ENCODE assay signal across 25 cellular contexts in the genomic region with DNA sequence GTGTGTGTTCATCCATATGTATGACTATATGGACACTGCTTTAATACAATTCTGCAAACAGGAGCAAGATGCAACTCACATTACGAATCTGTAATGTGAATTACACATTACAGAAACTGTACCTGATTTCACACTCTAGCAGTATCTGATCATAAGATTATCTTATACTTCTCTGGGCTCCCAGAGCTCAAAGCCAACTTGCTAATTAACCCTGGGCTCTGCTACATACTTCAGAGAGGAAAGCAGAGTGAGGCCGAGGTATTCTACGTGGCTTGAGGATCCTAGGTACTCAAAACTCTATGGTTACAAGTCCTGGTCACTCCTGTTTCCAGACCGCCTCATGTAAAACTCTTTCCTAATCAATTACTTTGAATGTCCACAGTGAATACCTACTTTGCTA.
DNase-seq lines count a peak whose midpoint lies in the region; ATAC-seq and TF ChIP-seq lines count a peak whose summit lies in the region.
"Had no signal": no experiment of that assay in that cellular context is flagged by ENCODE, and none has a peak within 500 bp of the region (broad histone marks: within the 10 kb centered on the region; RNA-seq: fewer than 3 reads in every experiment).

No MANE protein-coding gene starts in this region.

- H2AK5ac ChIP-seq in mesendoderm (ENCODE audit: low read length): no peak overlapping the region

- H3K27me3 ChIP-seq in CD8-positive, alpha-beta T cell (ENCODE audit: insufficient read depth, low read length): no peaks in the 10 kb centered on the region
- H3K27me3 ChIP-seq in mesendoderm (ENCODE audit: insufficient read depth, low read length, poor library complexity): no peaks in the 10 kb centered on the region
- H3K27me3 ChIP-seq: right lobe of liver, uterus had no signal

- no peaks in the 10 kb centered on the region for H3K9me3 ChIP-seq in CD8-positive, alpha-beta T cell (ENCODE audit: low read length)
- H3K9me3 ChIP-seq: right lobe of liver, uterus had no signal

- POLR2A ChIA-PET in activated CD4-positive, alpha-beta T cell treated with anti-CD3 and anti-CD28 coated beads, Interleukin-2, amount 10 ng/mL, durations not matched to agents 7 days and 5 days (lab: Charles Lee): no interaction called here
- POLR2A ChIA-PET in CD8-positive, alpha-beta T cell (lab: Charles Lee): interaction anchor here (1.0 to 1.9 kb wide), 2 partner anchors 54 to 393 kb away, joined by 4 to 5 read pairs; no protein-coding TSS in a partner anchor
- POLR2A ChIA-PET in activated CD8-positive, alpha-beta T cell treated with anti-CD3 and anti-CD28 coated beads, Interleukin-2, amount 10 ng/mL, durations not matched to agents 7 days and 5 days (lab: Charles Lee): no interaction called here

- H3K79me2 ChIP-seq in mesendoderm (ENCODE audit: control insufficient read depth, insufficient read depth, low read length): no peaks in the 10 kb centered on the region

- no peak for DNase-seq in activated CD4-positive, alpha-beta T cell treated with anti-CD3 and anti-CD28 coated beads, Interleukin-2, amount 10 ng/mL, durations not matched to agents 7 days and 5 days
- DNase-seq in activated CD4-positive, alpha-beta T cell treated with anti-CD3 and anti-CD28 coated beads for 4 hours: no peak
- DNase-seq in CD8-positive, alpha-beta T cell: no peak
- no peak for DNase-seq in activated CD8-positive, alpha-beta T cell treated with anti-CD3 and anti-CD28 coated beads, Interleukin-2, amount 10 ng/mL, durations not matched to agents 7 days and 5 days
- DNase-seq in mesendoderm: peak; percentile 65
- DNase-seq: activated CD8-positive, alpha-beta memory T cell treated with anti-CD3 and anti-CD28 coated beads for 24 hours; amygdala; H7; mesenchymal stem cell; NCI-H1092 treated with DMSO at 0.1 percent for 48 hours; NCI-H1930; NCI-H524 treated with DMSO at 0.1 percent for 48 hours; NK-92 treated with Interleukin-12 subunit alpha and Interleukin-12 subunit beta, amount 100 ng/mL, for 24 hours; PC-3; right lobe of liver; SHP77; stimulated activated CD4-positive, alpha-beta T cell treated with anti-CD3 and anti-CD28 coated beads, Interleukin-4, amount 100 ng/mL, for 4 hours; uterus had no signal

- H3K9me3 Mint-ChIP-seq in activated CD4-positive, alpha-beta T cell treated with anti-CD3 and anti-CD28 coated beads, Interleukin-2, amount 10 ng/mL, durations not matched to agents 7 days and 5 days: no peaks in the 10 kb centered on the region
- H3K9me3 Mint-ChIP-seq in CD8-positive, alpha-beta T cell: no peaks in the 10 kb centered on the region
- H3K9me3 Mint-ChIP-seq in activated CD8-positive, alpha-beta T cell treated with anti-CD3 and anti-CD28 coated beads, Interleukin-2, amount 10 ng/mL, durations not matched to agents 7 days and 5 days (ENCODE audit: insufficient read depth): no peaks in the 10 kb centered on the region
- H3K9me3 Mint-ChIP-seq: stimulated activated memory B cell treated with anti-CD40 and anti-IgM and Interleukin-4, amounts not matched to agents 10 μg/mL and 1 μg/mL and 100 μg/mL, for 72 hours had no signal

- no peak overlapping the region for H4K8ac ChIP-seq in mesendoderm (ENCODE audit: low read depth, low read length)

- no peak overlapping the region for H4K5ac ChIP-seq in mesendoderm (ENCODE audit: low read length)

- H3K4me2 ChIP-seq in mesendoderm (ENCODE audit: low read length): no peak overlapping the region

- WGBS in mesendoderm (ENCODE audit: extremely low coverage, insufficient coverage, low lambda C conversion rate): no CpG with 5 or more reads among the region's 4 CpGs

- ATAC-seq in CD8-positive, alpha-beta T cell: no peak
- no peak for ATAC-seq in activated CD8-positive, alpha-beta T cell treated with anti-CD3 and anti-CD28 coated beads, Interleukin-2, amount 10 ng/mL, durations not matched to agents 7 days and 5 days
- no peak for ATAC-seq in HG02678 (IDR thresholded peaks at IDR 0.05; ENCODE audit: unreplicated experiment)
- ATAC-seq in HG03095 (IDR thresholded peaks at IDR 0.05; ENCODE audit: unreplicated experiment): no peak
- no peak for ATAC-seq in GM18520 (IDR thresholded peaks at IDR 0.05; ENCODE audit: unreplicated experiment)
- ATAC-seq: K562; left lobe of liver; PC-3; right lobe of liver; stimulated activated memory B cell treated with anti-CD40 and anti-IgM and Interleukin-4, amounts not matched to agents 10 μg/mL and 1 μg/mL and 100 μg/mL, for 72 hours had no signal

- no peak overlapping the region for H3K23ac ChIP-seq in mesendoderm (ENCODE audit: low read length)

- H3K4me1 Mint-ChIP-seq in activated CD4-positive, alpha-beta T cell treated with anti-CD3 and anti-CD28 coated beads, Interleukin-2, amount 10 ng/mL, durations not matched to agents 7 days and 5 days: peaks cover 65% of the 10 kb centered on the region
- peaks cover 53% of the 10 kb centered on the region for H3K4me1 Mint-ChIP-seq in CD8-positive, alpha-beta T cell (ENCODE audit: low read depth)
- H3K4me1 Mint-ChIP-seq in activated CD8-positive, alpha-beta T cell treated with anti-CD3 and anti-CD28 coated beads, Interleukin-2, amount 10 ng/mL, durations not matched to agents 7 days and 5 days (ENCODE audit: low read depth): peaks cover 44% of the 10 kb centered on the region
- H3K4me1 Mint-ChIP-seq: stimulated activated memory B cell treated with anti-CD40 and anti-IgM and Interleukin-4, amounts not matched to agents 10 μg/mL and 1 μg/mL and 100 μg/mL, for 72 hours had no signal

- peak overlapping the region; percentile 77 for H3K4me3 Mint-ChIP-seq in activated CD4-positive, alpha-beta T cell treated with anti-CD3 and anti-CD28 coated beads, Interleukin-2, amount 10 ng/mL, durations not matched to agents 7 days and 5 days
- H3K4me3 Mint-ChIP-seq in CD8-positive, alpha-beta T cell: peak overlapping the region; percentile 62
- H3K4me3 Mint-ChIP-seq in activated CD8-positive, alpha-beta T cell treated with anti-CD3 and anti-CD28 coated beads, Interleukin-2, amount 10 ng/mL, durations not matched to agents 7 days and 5 days: peak overlapping the region; percentile 4
- H3K4me3 Mint-ChIP-seq: stimulated activated memory B cell treated with anti-CD40 and anti-IgM and Interleukin-4, amounts not matched to agents 10 μg/mL and 1 μg/mL and 100 μg/mL, for 72 hours had no signal

- H2BK5ac ChIP-seq in mesendoderm (ENCODE audit: low read length): no peak overlapping the region

- H3K27me3 Mint-ChIP-seq in activated CD4-positive, alpha-beta T cell treated with anti-CD3 and anti-CD28 coated beads, Interleukin-2, amount 10 ng/mL, durations not matched to agents 7 days and 5 days: no peaks in the 10 kb centered on the region
- H3K27me3 Mint-ChIP-seq in CD8-positive, alpha-beta T cell (ENCODE audit: low read depth): no peaks in the 10 kb centered on the region
- no peaks in the 10 kb centered on the region for H3K27me3 Mint-ChIP-seq in activated CD8-positive, alpha-beta T cell treated with anti-CD3 and anti-CD28 coated beads, Interleukin-2, amount 10 ng/mL, durations not matched to agents 7 days and 5 days (ENCODE audit: low read depth)
- H3K27me3 Mint-ChIP-seq: stimulated activated memory B cell treated with anti-CD40 and anti-IgM and Interleukin-4, amounts not matched to agents 10 μg/mL and 1 μg/mL and 100 μg/mL, for 72 hours had no signal

- H3K36me3 ChIP-seq in CD8-positive, alpha-beta T cell (ENCODE audit: insufficient read depth, low read length): no peaks in the 10 kb centered on the region
- H3K36me3 ChIP-seq in mesendoderm (ENCODE audit: control insufficient read depth, insufficient read depth, low read length): no peaks in the 10 kb centered on the region
- H3K36me3 ChIP-seq: right lobe of liver, uterus had no signal

- peak overlapping the region; percentile 91 for H3K27ac Mint-ChIP-seq in activated CD4-positive, alpha-beta T cell treated with anti-CD3 and anti-CD28 coated beads, Interleukin-2, amount 10 ng/mL, durations not matched to agents 7 days and 5 days
- peak overlapping the region; percentile 90 for H3K27ac Mint-ChIP-seq in CD8-positive, alpha-beta T cell
- H3K27ac Mint-ChIP-seq in activated CD8-positive, alpha-beta T cell treated with anti-CD3 and anti-CD28 coated beads, Interleukin-2, amount 10 ng/mL, durations not matched to agents 7 days and 5 days: peak overlapping the region; percentile 58
- H3K27ac Mint-ChIP-seq: stimulated activated memory B cell treated with anti-CD40 and anti-IgM and Interleukin-4, amounts not matched to agents 10 μg/mL and 1 μg/mL and 100 μg/mL, for 72 hours had no signal

- CTCF ChIA-PET in activated CD4-positive, alpha-beta T cell treated with anti-CD3 and anti-CD28 coated beads, Interleukin-2, amount 10 ng/mL, durations not matched to agents 7 days and 5 days (lab: Charles Lee): interaction anchor here (0.8 kb wide), 1 partner anchor 70 kb away, joined by 3 read pairs; no protein-coding TSS in a partner anchor
- CTCF ChIA-PET in CD8-positive, alpha-beta T cell (lab: Charles Lee): interaction anchor here (0.8 to 1.4 kb wide), 4 partner anchors 24 to 394 kb away, joined by 3 to 5 read pairs (median 4); no protein-coding TSS in a partner anchor
- CTCF ChIA-PET in activated CD8-positive, alpha-beta T cell treated with anti-CD3 and anti-CD28 coated beads, Interleukin-2, amount 10 ng/mL, durations not matched to agents 7 days and 5 days (lab: Charles Lee): interaction anchor here (2.0 to 5.4 kb wide), 2 partner anchors 7 to 393 kb away, joined by 8 to 20 read pairs; no protein-coding TSS in a partner anchor

- H3K4ac ChIP-seq in mesendoderm (ENCODE audit: low read depth, low read length): no peak overlapping the region

- no peaks in the 10 kb centered on the region for H3K79me1 ChIP-seq in mesendoderm (ENCODE audit: low read length)

- no peak overlapping the region for H3K9ac ChIP-seq in mesendoderm (ENCODE audit: low read length)

- H3K56ac ChIP-seq in mesendoderm (ENCODE audit: low read length): peak overlapping the region; percentile 22

- H2BK120ac ChIP-seq in mesendoderm (ENCODE audit: low read depth, low read length): no peak overlapping the region

- peaks cover 48% of the 10 kb centered on the region for H3K36me3 Mint-ChIP-seq in activated CD4-positive, alpha-beta T cell treated with anti-CD3 and anti-CD28 coated beads, Interleukin-2, amount 10 ng/mL, durations not matched to agents 7 days and 5 days (ENCODE audit: low read depth)
- H3K36me3 Mint-ChIP-seq in CD8-positive, alpha-beta T cell: no peaks in the 10 kb centered on the region
- peaks cover 30% of the 10 kb centered on the region for H3K36me3 Mint-ChIP-seq in activated CD8-positive, alpha-beta T cell treated with anti-CD3 and anti-CD28 coated beads, Interleukin-2, amount 10 ng/mL, durations not matched to agents 7 days and 5 days (ENCODE audit: low read depth)
- H3K36me3 Mint-ChIP-seq: stimulated activated memory B cell treated with anti-CD40 and anti-IgM and Interleukin-4, amounts not matched to agents 10 μg/mL and 1 μg/mL and 100 μg/mL, for 72 hours had no signal

- intact Hi-C loops in CD8-positive, alpha-beta T cell (cut with DNase I, micrococcal nuclease): loop anchor here in 1 of 2 experiments (10.0 kb wide), 1 partner anchor 547 kb away; the partner anchor contains the start of gene SCAF4

- H3K18ac ChIP-seq in mesendoderm (ENCODE audit: low read length): peak overlapping the region; percentile 60

- no peak overlapping the region for H2BK15ac ChIP-seq in mesendoderm (replicated peaks; ENCODE audit: low read depth)

- no peak for TF ChIP-seq CTCF in CD8-positive, alpha-beta T cell (IDR thresholded peaks at IDR 0.05)

- H3K4me3 ChIP-seq in CD8-positive, alpha-beta T cell (ENCODE audit: low read depth, low read length): no peak overlapping the region
- no peak overlapping the region for H3K4me3 ChIP-seq in mesendoderm (ENCODE audit: low read length)
- H3K4me3 ChIP-seq: K562, right lobe of liver, uterus had no signal

- H3K4me1 ChIP-seq in CD8-positive, alpha-beta T cell (ENCODE audit: insufficient read depth, low read length): peaks cover 49% of the 10 kb centered on the region
- H3K4me1 ChIP-seq in mesendoderm (ENCODE audit: control insufficient read depth, low read depth, low read length): peaks cover 10% of the 10 kb centered on the region
- H3K4me1 ChIP-seq: right lobe of liver, uterus had no signal

- H3K27ac ChIP-seq in CD8-positive, alpha-beta T cell (ENCODE audit: low read depth, low read length): no peak overlapping the region
- H3K27ac ChIP-seq in mesendoderm (ENCODE audit: low read depth, low read length): no peak overlapping the region
- H3K27ac ChIP-seq: epithelial cell of prostate, right lobe of liver, uterus had no signal

Comparison
In these comparisons a context has a peak if more than half of its experiments do, and no peak if none do; other contexts are left out.
1. H3K4me3 Mint-ChIP-seq: peak in every context shown above with its lines; median percentile 77 in activated CD4-positive, alpha-beta T cell treated with anti-CD3 and anti-CD28 coated beads, Interleukin-2, amount 10 ng/mL, durations not matched to agents 7 days and 5 days; 62 in CD8-positive, alpha-beta T cell; 4 in activated CD8-positive, alpha-beta T cell treated with anti-CD3 and anti-CD28 coated beads, Interleukin-2, amount 10 ng/mL, durations not matched to agents 7 days and 5 days.